In the genomic region with DNA sequence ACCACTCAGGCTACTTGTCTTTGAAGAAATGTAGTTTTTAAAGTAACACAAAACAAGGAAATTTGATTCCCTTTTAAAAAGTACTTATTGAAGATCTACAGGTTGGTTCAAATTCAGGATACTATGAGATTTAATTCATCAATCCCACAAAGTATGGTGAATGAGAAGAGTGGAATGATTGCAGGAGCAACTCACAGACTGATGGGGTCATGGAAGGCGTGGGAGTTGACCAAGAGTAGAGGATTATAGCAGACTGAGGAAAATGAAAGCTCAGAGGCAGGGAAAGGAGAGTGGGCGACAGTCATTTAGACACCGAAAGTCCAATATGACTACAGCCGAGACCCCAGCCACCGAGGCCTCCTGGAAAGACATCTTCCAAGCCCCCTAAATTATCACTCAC, we compare ENCODE assay signal across 22 cellular contexts. TPM values are rescaled to one million over a fixed set of nuclear protein-coding genes. Genes with fewer than 3 reads are reported as not detected.
DNase-seq lines count a peak whose midpoint lies in the region; ATAC-seq, FAIRE-seq and TF ChIP-seq lines count a peak whose summit lies in the region.
"Had no signal": no experiment of that assay in that cellular context is flagged by ENCODE, and none has a peak within 500 bp of the region (broad histone marks: within the 10 kb centered on the region; RNA-seq: fewer than 3 reads in every experiment).

No MANE protein-coding gene starts in this region.

- H3K27ac Mint-ChIP-seq in nephron progenitor cell: peak overlapping the region; percentile 95
- H3K27ac Mint-ChIP-seq: CD8-positive, alpha-beta T cell had no signal

- H3K9me3 ChIP-seq in ascending aorta: no peaks in the 10 kb centered on the region
- H3K9me3 ChIP-seq: BE2C, MG63 had no signal

- no peaks in the 10 kb centered on the region for H3K27me3 Mint-ChIP-seq in nephron progenitor cell (ENCODE audit: low read depth, poor library complexity)

- no peak overlapping the region for H3K27ac ChIP-seq in ascending aorta

- intact Hi-C loops in ascending aorta (cut with DNase I): loop anchor here (5.0 kb wide), 2 partner anchors 60 to 405 kb away; no protein-coding TSS in a partner anchor

- peaks cover 31% of the 10 kb centered on the region for H3K4me1 Mint-ChIP-seq in nephron progenitor cell

- peak; percentile 14 for DNase-seq in EH (ENCODE audit: low read depth)
- DNase-seq in M059J (ENCODE audit: low read depth): peak; percentile 45
- DNase-seq in bronchial epithelial cell (ENCODE audit: low read depth): peak; percentile 59
- no peak for DNase-seq in nephron progenitor cell
- no peak for DNase-seq in ascending aorta (ENCODE audit: low spot score in 2 of 2)
- DNase-seq: ACHN; BE2C; CD8-positive, alpha-beta T cell; DMS79 treated with DMSO at 0.1 percent for 48 hours; GF-D8; H9; MG63; NCI-H1092 treated with DMSO at 0.1 percent for 48 hours; NCI-H2081 treated with DMSO at 0.1 percent for 48 hours; NCI-H524 treated with DMSO at 0.1 percent for 48 hours; SHP77 treated with DMSO at 0.1 percent for 48 hours; T-helper 1 cell had no signal

- H3K4me3 ChIP-seq in bronchial epithelial cell (ENCODE audit: low read depth, low read length) (no peak overlapping the region), ascending aorta (no peak overlapping the region)
- H3K4me3 ChIP-seq: MG63 had no signal

- TF ChIP-seq CTCF in bronchial epithelial cell (IDR thresholded peaks at IDR 0.05; ENCODE audit: insufficient read depth, low read length, severe bottlenecking) (no peak), nephron progenitor cell (IDR thresholded peaks at IDR 0.05) (no peak), ascending aorta (IDR thresholded peaks at IDR 0.05) (no peak)

- H3K36me3 ChIP-seq in bronchial epithelial cell (ENCODE audit: control insufficient read depth, insufficient read depth, low read length) (no peaks in the 10 kb centered on the region), ascending aorta (no peaks in the 10 kb centered on the region)
- H3K36me3 ChIP-seq: BE2C, MG63 had no signal

- peaks cover 9% of the 10 kb centered on the region for H3K36me3 Mint-ChIP-seq in nephron progenitor cell (ENCODE audit: low read depth)
- H3K36me3 Mint-ChIP-seq: CD8-positive, alpha-beta T cell had no signal

- H3K9me3 Mint-ChIP-seq in nephron progenitor cell: peaks cover 39% of the 10 kb centered on the region
- H3K9me3 Mint-ChIP-seq: CD8-positive, alpha-beta T cell had no signal

- ATAC-seq in HG03139 (IDR thresholded peaks at IDR 0.05; ENCODE audit: unreplicated experiment) (no peak), HG02588 (IDR thresholded peaks at IDR 0.05; ENCODE audit: unreplicated experiment) (no peak), GM21723 (IDR thresholded peaks at IDR 0.05; ENCODE audit: unreplicated experiment) (no peak)
- ATAC-seq: CD8-positive, alpha-beta T cell; SK-N-SH treated with all-trans-retinoic acid at 6 μM for 48 hours had no signal

- H3K27me3 ChIP-seq in bronchial epithelial cell (ENCODE audit: control insufficient read depth, insufficient read depth, low read length) (no peaks in the 10 kb centered on the region), ascending aorta (no peaks in the 10 kb centered on the region)
- H3K27me3 ChIP-seq: BE2C, MG63 had no signal

- H3K4me3 Mint-ChIP-seq in nephron progenitor cell: no peak overlapping the region
- H3K4me3 Mint-ChIP-seq: CD8-positive, alpha-beta T cell; H9 had no signal

- peaks cover 3 to 22% of the 10 kb centered on the region in 2 donors for H3K4me1 ChIP-seq in ascending aorta
- H3K4me1 ChIP-seq: BE2C had no signal

- no peak for FAIRE-seq in bronchial epithelial cell (lab: Jason Lieb, UNC)
- FAIRE-seq: GM19239 had no signal

RNA-seq across cellular contexts. Expression of a gene that starts 12.5 kb away (rescaled TPM):
- 2.2 TPM in 1 of 2 replicates, not detected in the other for total RNA-seq in M059J (2014; rRNA removed; shearing (Covaris generic))
- total RNA-seq in bronchial epithelial cell (1.0 TPM in 1 of 2 replicates, not detected in the other), ascending aorta (not detected)
- total RNA-seq: CD8-positive, alpha-beta T cell; H9 had no signal

Comparison
In these comparisons a context has a peak if more than half of its experiments do, and no peak if none do; other contexts are left out.
1. DNase-seq: peak in EH (single experiment), M059J (single experiment) and bronchial epithelial cell (single experiment); none in nephron progenitor cell (single experiment) and ascending aorta (0 of 2).